1 cellular context compared by ENCODE assay signal in the genomic region with DNA sequence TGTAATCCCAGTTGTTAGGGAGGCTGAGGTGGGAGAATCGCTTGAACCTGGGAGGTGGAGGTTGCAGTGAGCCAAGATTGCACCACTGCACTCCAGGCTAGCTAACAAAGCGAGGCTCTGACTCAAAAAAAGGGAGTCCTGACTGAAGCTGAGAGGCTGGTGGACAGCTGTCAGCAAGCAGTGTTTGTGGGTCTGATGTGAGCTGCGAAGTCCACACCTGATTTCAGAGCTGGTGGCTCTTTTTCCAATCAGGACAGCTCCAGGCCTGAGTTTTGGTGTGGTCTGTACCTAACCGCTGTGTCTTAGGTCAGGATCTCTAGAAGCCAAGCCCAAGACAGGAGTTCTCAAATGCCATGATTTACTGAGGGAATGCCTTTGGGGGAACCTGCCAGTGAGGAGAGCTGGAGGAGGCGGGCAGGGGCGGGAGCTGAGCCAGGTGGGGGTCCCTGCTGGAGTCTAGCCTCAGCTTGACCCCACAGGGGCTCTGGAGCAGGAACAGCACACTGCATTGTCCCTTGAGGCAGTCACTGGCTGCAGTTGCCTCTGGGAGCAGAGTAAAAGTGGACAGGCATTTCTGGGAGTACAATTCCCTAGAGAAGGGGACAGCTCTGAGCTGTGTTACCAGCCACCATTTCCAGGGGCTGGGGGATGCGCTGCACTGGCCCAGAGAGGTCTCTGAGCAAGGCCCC.
TF ChIP-seq lines count a peak whose summit lies in the region.

No MANE protein-coding gene starts in this region.

TF ChIP-seq in HepG2, 621 proteins besides CTCF, POLR2A, EP300 and RAD21 (continues in another document):
- TF ChIP-seq FOXK2 (IDR thresholded peaks at IDR 0.05) (no peak), MED13 (CRISPR knock-in tag; IDR thresholded peaks at IDR 0.05) (no peak), DMAP1 (CRISPR knock-in tag; IDR thresholded peaks at IDR 0.05) (no peak), ZNF577 (CRISPR knock-in tag; IDR thresholded peaks at IDR 0.05; ENCODE audit: borderline replicate concordance, low read depth) (no peak), HNF4G (IDR thresholded peaks at IDR 0.05; ENCODE audit: borderline replicate concordance, low read depth, low read length) (no peak), HNF4G (CRISPR knock-in tag; IDR thresholded peaks at IDR 0.05; ENCODE audit: borderline replicate concordance, low read depth) (no peak), ZBTB8A (CRISPR knock-in tag; IDR thresholded peaks at IDR 0.05; ENCODE audit: borderline replicate concordance, low read depth) (no peak), HCFC1 (IDR thresholded peaks at IDR 0.05; ENCODE audit: low read depth, low read length) (no peak), ZNF124 (CRISPR knock-in tag; IDR thresholded peaks at IDR 0.05) (no peak), FIP1L1 (IDR thresholded peaks at IDR 0.05; ENCODE audit: borderline replicate concordance, insufficient read depth, low read depth, low read length) (no peak), GATAD2A (CRISPR knock-in tag; IDR thresholded peaks at IDR 0.05) (no peak), ZNF264 (CRISPR knock-in tag; IDR thresholded peaks at IDR 0.05) (no peak), ERF (CRISPR knock-in tag; IDR thresholded peaks at IDR 0.05) (no peak), ZNF569 (CRISPR knock-in tag; IDR thresholded peaks at IDR 0.05; ENCODE audit: borderline replicate concordance) (no peak), ZKSCAN1 (IDR thresholded peaks at IDR 0.05; ENCODE audit: low read length) (no peak), HOXA3 (CRISPR knock-in tag; IDR thresholded peaks at IDR 0.05) (0 out of 2 replicates have a peak, but pooled peaks have one; percentile 9), NCOA2 (CRISPR knock-in tag; IDR thresholded peaks at IDR 0.05) (no peak), CHCHD3 (CRISPR knock-in tag; IDR thresholded peaks at IDR 0.05) (no peak), TCF7L2 (IDR thresholded peaks at IDR 0.05; ENCODE audit: low read depth, low read length) (no peak)
- TF ChIP-seq, protein P1, sequence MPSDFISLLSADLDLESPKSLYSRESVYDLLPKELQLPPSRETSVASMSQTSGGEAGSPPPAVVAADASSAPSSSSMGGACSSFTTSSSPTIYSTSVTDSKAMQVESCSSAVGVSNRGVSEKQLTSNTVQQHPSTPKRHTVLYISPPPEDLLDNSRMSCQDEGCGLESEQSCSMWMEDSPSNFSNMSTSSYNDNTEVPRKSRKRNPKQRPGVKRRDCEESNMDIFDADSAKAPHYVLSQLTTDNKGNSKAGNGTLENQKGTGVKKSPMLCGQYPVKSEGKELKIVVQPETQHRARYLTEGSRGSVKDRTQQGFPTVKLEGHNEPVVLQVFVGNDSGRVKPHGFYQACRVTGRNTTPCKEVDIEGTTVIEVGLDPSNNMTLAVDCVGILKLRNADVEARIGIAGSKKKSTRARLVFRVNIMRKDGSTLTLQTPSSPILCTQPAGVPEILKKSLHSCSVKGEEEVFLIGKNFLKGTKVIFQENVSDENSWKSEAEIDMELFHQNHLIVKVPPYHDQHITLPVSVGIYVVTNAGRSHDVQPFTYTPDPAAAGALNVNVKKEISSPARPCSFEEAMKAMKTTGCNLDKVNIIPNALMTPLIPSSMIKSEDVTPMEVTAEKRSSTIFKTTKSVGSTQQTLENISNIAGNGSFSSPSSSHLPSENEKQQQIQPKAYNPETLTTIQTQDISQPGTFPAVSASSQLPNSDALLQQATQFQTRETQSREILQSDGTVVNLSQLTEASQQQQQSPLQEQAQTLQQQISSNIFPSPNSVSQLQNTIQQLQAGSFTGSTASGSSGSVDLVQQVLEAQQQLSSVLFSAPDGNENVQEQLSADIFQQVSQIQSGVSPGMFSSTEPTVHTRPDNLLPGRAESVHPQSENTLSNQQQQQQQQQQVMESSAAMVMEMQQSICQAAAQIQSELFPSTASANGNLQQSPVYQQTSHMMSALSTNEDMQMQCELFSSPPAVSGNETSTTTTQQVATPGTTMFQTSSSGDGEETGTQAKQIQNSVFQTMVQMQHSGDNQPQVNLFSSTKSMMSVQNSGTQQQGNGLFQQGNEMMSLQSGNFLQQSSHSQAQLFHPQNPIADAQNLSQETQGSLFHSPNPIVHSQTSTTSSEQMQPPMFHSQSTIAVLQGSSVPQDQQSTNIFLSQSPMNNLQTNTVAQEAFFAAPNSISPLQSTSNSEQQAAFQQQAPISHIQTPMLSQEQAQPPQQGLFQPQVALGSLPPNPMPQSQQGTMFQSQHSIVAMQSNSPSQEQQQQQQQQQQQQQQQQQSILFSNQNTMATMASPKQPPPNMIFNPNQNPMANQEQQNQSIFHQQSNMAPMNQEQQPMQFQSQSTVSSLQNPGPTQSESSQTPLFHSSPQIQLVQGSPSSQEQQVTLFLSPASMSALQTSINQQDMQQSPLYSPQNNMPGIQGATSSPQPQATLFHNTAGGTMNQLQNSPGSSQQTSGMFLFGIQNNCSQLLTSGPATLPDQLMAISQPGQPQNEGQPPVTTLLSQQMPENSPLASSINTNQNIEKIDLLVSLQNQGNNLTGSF (CRISPR knock-in tag; IDR thresholded peaks at IDR 0.05): no peak
- TF ChIP-seq, protein P2, sequence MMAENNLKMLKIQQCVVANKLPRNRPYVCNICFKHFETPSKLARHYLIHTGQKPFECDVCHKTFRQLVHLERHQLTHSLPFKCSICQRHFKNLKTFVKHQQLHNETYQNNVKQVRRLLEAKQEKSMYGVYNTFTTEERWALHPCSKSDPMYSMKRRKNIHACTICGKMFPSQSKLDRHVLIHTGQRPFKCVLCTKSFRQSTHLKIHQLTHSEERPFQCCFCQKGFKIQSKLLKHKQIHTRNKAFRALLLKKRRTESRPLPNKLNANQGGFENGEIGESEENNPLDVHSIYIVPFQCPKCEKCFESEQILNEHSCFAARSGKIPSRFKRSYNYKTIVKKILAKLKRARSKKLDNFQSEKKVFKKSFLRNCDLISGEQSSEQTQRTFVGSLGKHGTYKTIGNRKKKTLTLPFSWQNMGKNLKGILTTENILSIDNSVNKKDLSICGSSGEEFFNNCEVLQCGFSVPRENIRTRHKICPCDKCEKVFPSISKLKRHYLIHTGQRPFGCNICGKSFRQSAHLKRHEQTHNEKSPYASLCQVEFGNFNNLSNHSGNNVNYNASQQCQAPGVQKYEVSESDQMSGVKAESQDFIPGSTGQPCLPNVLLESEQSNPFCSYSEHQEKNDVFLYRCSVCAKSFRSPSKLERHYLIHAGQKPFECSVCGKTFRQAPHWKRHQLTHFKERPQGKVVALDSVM (CRISPR knock-in tag; IDR thresholded peaks at IDR 0.05): no peak; the same call in 1 of the 2 replicates
- TF ChIP-seq, protein P3, sequence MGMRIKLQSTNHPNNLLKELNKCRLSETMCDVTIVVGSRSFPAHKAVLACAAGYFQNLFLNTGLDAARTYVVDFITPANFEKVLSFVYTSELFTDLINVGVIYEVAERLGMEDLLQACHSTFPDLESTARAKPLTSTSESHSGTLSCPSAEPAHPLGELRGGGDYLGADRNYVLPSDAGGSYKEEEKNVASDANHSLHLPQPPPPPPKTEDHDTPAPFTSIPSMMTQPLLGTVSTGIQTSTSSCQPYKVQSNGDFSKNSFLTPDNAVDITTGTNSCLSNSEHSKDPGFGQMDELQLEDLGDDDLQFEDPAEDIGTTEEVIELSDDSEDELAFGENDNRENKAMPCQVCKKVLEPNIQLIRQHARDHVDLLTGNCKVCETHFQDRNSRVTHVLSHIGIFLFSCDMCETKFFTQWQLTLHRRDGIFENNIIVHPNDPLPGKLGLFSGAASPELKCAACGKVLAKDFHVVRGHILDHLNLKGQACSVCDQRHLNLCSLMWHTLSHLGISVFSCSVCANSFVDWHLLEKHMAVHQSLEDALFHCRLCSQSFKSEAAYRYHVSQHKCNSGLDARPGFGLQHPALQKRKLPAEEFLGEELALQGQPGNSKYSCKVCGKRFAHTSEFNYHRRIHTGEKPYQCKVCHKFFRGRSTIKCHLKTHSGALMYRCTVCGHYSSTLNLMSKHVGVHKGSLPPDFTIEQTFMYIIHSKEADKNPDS (CRISPR knock-in tag; IDR thresholded peaks at IDR 0.05): no peak
- TF ChIP-seq, protein P4, sequence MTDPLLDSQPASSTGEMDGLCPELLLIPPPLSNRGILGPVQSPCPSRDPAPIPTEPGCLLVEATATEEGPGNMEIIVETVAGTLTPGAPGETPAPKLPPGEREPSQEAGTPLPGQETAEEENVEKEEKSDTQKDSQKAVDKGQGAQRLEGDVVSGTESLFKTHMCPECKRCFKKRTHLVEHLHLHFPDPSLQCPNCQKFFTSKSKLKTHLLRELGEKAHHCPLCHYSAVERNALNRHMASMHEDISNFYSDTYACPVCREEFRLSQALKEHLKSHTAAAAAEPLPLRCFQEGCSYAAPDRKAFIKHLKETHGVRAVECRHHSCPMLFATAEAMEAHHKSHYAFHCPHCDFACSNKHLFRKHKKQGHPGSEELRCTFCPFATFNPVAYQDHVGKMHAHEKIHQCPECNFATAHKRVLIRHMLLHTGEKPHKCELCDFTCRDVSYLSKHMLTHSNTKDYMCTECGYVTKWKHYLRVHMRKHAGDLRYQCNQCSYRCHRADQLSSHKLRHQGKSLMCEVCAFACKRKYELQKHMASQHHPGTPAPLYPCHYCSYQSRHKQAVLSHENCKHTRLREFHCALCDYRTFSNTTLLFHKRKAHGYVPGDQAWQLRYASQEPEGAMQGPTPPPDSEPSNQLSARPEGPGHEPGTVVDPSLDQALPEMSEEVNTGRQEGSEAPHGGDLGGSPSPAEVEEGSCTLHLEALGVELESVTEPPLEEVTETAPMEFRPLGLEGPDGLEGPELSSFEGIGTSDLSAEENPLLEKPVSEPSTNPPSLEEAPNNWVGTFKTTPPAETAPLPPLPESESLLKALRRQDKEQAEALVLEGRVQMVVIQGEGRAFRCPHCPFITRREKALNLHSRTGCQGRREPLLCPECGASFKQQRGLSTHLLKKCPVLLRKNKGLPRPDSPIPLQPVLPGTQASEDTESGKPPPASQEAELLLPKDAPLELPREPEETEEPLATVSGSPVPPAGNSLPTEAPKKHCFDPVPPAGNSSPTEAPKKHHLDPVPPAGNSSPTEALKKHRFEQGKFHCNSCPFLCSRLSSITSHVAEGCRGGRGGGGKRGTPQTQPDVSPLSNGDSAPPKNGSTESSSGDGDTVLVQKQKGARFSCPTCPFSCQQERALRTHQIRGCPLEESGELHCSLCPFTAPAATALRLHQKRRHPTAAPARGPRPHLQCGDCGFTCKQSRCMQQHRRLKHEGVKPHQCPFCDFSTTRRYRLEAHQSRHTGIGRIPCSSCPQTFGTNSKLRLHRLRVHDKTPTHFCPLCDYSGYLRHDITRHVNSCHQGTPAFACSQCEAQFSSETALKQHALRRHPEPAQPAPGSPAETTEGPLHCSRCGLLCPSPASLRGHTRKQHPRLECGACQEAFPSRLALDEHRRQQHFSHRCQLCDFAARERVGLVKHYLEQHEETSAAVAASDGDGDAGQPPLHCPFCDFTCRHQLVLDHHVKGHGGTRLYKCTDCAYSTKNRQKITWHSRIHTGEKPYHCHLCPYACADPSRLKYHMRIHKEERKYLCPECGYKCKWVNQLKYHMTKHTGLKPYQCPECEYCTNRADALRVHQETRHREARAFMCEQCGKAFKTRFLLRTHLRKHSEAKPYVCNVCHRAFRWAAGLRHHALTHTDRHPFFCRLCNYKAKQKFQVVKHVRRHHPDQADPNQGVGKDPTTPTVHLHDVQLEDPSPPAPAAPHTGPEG (CRISPR knock-in tag; IDR thresholded peaks at IDR 0.05): no peak
- TF ChIP-seq, protein P5, sequence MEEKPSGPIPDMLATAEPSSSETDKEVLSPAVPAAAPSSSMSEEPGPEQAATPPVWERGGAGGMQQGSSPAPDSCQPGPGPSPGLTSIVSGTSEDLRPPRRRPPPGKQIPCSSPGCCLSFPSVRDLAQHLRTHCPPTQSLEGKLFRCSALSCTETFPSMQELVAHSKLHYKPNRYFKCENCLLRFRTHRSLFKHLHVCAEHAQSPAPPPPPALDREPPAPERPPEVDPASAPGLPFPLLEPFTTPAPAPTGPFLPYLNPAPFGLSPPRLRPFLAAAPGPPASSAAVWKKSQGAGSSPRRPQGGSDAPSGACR (CRISPR knock-in tag; IDR thresholded peaks at IDR 0.05): no peak
- TF ChIP-seq, protein P6, sequence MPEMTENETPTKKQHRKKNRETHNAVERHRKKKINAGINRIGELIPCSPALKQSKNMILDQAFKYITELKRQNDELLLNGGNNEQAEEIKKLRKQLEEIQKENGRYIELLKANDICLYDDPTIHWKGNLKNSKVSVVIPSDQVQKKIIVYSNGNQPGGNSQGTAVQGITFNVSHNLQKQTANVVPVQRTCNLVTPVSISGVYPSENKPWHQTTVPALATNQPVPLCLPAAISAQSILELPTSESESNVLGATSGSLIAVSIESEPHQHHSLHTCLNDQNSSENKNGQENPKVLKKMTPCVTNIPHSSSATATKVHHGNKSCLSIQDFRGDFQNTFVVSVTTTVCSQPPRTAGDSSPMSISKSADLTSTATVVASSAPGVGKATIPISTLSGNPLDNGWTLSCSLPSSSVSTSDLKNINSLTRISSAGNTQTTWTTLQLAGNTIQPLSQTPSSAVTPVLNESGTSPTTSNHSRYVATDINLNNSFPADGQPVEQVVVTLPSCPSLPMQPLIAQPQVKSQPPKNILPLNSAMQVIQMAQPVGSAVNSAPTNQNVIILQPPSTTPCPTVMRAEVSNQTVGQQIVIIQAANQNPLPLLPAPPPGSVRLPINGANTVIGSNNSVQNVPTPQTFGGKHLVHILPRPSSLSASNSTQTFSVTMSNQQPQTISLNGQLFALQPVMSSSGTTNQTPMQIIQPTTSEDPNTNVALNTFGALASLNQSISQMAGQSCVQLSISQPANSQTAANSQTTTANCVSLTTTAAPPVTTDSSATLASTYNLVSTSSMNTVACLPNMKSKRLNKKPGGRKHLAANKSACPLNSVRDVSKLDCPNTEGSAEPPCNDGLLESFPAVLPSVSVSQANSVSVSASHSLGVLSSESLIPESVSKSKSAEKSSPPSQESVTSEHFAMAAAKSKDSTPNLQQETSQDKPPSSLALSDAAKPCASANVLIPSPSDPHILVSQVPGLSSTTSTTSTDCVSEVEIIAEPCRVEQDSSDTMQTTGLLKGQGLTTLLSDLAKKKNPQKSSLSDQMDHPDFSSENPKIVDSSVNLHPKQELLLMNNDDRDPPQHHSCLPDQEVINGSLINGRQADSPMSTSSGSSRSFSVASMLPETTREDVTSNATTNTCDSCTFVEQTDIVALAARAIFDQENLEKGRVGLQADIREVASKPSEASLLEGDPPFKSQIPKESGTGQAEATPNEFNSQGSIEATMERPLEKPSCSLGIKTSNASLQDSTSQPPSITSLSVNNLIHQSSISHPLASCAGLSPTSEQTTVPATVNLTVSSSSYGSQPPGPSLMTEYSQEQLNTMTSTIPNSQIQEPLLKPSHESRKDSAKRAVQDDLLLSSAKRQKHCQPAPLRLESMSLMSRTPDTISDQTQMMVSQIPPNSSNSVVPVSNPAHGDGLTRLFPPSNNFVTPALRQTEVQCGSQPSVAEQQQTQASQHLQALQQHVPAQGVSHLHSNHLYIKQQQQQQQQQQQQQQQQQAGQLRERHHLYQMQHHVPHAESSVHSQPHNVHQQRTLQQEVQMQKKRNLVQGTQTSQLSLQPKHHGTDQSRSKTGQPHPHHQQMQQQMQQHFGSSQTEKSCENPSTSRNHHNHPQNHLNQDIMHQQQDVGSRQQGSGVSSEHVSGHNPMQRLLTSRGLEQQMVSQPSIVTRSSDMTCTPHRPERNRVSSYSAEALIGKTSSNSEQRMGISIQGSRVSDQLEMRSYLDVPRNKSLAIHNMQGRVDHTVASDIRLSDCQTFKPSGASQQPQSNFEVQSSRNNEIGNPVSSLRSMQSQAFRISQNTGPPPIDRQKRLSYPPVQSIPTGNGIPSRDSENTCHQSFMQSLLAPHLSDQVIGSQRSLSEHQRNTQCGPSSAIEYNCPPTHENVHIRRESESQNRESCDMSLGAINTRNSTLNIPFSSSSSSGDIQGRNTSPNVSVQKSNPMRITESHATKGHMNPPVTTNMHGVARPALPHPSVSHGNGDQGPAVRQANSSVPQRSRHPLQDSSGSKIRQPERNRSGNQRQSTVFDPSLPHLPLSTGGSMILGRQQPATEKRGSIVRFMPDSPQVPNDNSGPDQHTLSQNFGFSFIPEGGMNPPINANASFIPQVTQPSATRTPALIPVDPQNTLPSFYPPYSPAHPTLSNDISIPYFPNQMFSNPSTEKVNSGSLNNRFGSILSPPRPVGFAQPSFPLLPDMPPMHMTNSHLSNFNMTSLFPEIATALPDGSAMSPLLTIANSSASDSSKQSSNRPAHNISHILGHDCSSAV (CRISPR knock-in tag; IDR thresholded peaks at IDR 0.05; ENCODE audit: borderline replicate concordance): no peak
